In genomic region chr4:106691749-106692148, GRCh38 we compare ENCODE assay signal across 1 cellular context.
TF ChIP-seq lines count a peak whose summit lies in the region.

No MANE protein-coding gene starts in this region.

TF ChIP-seq in H1, 55 proteins besides CTCF, POLR2A, EP300 and RAD21 (continued from another document):
- TF ChIP-seq CHD7 (IDR thresholded peaks at IDR 0.05; ENCODE audit: insufficient replicate concordance, low read length) (no peak), USF2 (IDR thresholded peaks at IDR 0.05; ENCODE audit: low read length) (no peak), CHD2 (IDR thresholded peaks at IDR 0.05; ENCODE audit: low read length) (no peak), CBX5 (IDR thresholded peaks at IDR 0.05; ENCODE audit: low read depth, low read length) (no peak), CEBPB (IDR thresholded peaks at IDR 0.05; ENCODE audit: low read depth, low read length) (no peak), KDM5A (IDR thresholded peaks at IDR 0.05; ENCODE audit: low read length) (no peak), CREB1 (IDR thresholded peaks at IDR 0.05) (no peak), GABPA (IDR thresholded peaks at IDR 0.05; ENCODE audit: borderline replicate concordance, insufficient read depth, low read length) (no peak), NANOG (IDR thresholded peaks at IDR 0.05; ENCODE audit: insufficient read depth, low read depth, low read length, poor library complexity, severe bottlenecking) (no peak), POLR2AphosphoS5 (IDR thresholded peaks at IDR 0.05; ENCODE audit: low read depth, low read length) (no peak), RBBP5 (IDR thresholded peaks at IDR 0.05; ENCODE audit: borderline replicate concordance, low read depth, low read length) (no peak), BRCA1 (IDR thresholded peaks at IDR 0.05; ENCODE audit: low read depth, low read length) (no peak), MAFK (IDR thresholded peaks at IDR 0.05; ENCODE audit: low read depth, low read length) (no peak), BCL11A (IDR thresholded peaks at IDR 0.05; ENCODE audit: low read depth in 2 of 2, low read length in 2 of 2) (no peak), RFX5 (IDR thresholded peaks at IDR 0.05; ENCODE audit: borderline replicate concordance, low read depth, low read length) (no peak), EZH2 (IDR thresholded peaks at IDR 0.05; ENCODE audit: low read depth, low read length, severe bottlenecking) (no peak), SRF (IDR thresholded peaks at IDR 0.05; ENCODE audit: low read depth, low read length) (no peak)
TF ChIP-seq in H1: peak in this region for 0.
